In genomic region chr3:162541923-162542322, GRCh38 we compare ENCODE assay signal across 4 cellular contexts.
TF ChIP-seq lines count a peak whose summit lies in the region.

No MANE protein-coding gene starts in this region.

TF ChIP-seq in HEK293, 187 proteins besides CTCF, POLR2A, EP300 and RAD21:
- peak; percentile 61 for TF ChIP-seq PRDM1 (tag by site-specific recombination; IDR thresholded peaks at IDR 0.05)
- TF ChIP-seq ZNF366 (tag by site-specific recombination; conservative IDR thresholded peaks at IDR 0.05): peak; percentile 63
- no peak for TF ChIP-seq WT1 (tag by site-specific recombination; IDR thresholded peaks at IDR 0.05)
- TF ChIP-seq ZNF433 (tag by site-specific recombination; IDR thresholded peaks at IDR 0.05; ENCODE audit: low read depth): no peak

TF ChIP-seq in H1, 55 proteins besides CTCF, POLR2A, EP300 and RAD21:
- no peak for TF ChIP-seq CEBPB (IDR thresholded peaks at IDR 0.05; ENCODE audit: low read depth, low read length)
- TF ChIP-seq TEAD4 (IDR thresholded peaks at IDR 0.05; ENCODE audit: low read depth, low read length): no peak
- no peak for TF ChIP-seq USF2 (IDR thresholded peaks at IDR 0.05; ENCODE audit: low read length)
- no peak for TF ChIP-seq KDM1A (IDR thresholded peaks at IDR 0.05; ENCODE audit: borderline replicate concordance, low read length)
- TF ChIP-seq RFX5 (IDR thresholded peaks at IDR 0.05; ENCODE audit: borderline replicate concordance, low read depth, low read length): no peak
- TF ChIP-seq BCL11A (IDR thresholded peaks at IDR 0.05; ENCODE audit: low read depth in 2 of 2, low read length in 2 of 2): no peak
- TF ChIP-seq TAF7 (optimal IDR thresholded peaks at IDR 0.05; ENCODE audit: borderline replicate concordance, low read depth, low read length): no peak
- TF ChIP-seq SAP30 (IDR thresholded peaks at IDR 0.05; ENCODE audit: insufficient read depth, insufficient replicate concordance, low read length): no peak
- TF ChIP-seq BRCA1 (IDR thresholded peaks at IDR 0.05; ENCODE audit: low read depth, low read length): no peak
- no peak for TF ChIP-seq MAFK (IDR thresholded peaks at IDR 0.05; ENCODE audit: low read depth, low read length)

TF ChIP-seq in neural cell, 6 proteins besides CTCF, POLR2A, EP300 and RAD21:
- TF ChIP-seq REST (IDR thresholded peaks at IDR 0.05; ENCODE audit: borderline replicate concordance) (no peak), EZH2 (IDR thresholded peaks at IDR 0.05; ENCODE audit: borderline replicate concordance, insufficient read depth, low read length, poor library complexity, severe bottlenecking) (peak; percentile 4)
TF ChIP-seq in neural cell: peak in this region for 1.

TF ChIP-seq in HepG2, 621 proteins besides CTCF, POLR2A, EP300 and RAD21:
- no peak for TF ChIP-seq NFIC (IDR thresholded peaks at IDR 0.05; ENCODE audit: low read length)
- TF ChIP-seq ELF1 (CRISPR knock-in tag; IDR thresholded peaks at IDR 0.05): no peak
- TF ChIP-seq POLR2AphosphoS5 (IDR thresholded peaks at IDR 0.05; ENCODE audit: low read depth, low read length): no peak
- TF ChIP-seq PLRG1 (conservative IDR thresholded peaks at IDR 0.05): no peak
- no peak for TF ChIP-seq SMAD3 (CRISPR knock-in tag; IDR thresholded peaks at IDR 0.05)
- TF ChIP-seq TBP (CRISPR knock-in tag; IDR thresholded peaks at IDR 0.05): no peak
- TF ChIP-seq ASH2L (IDR thresholded peaks at IDR 0.05; ENCODE audit: insufficient read length, low read depth, low read length): no peak
- no peak for TF ChIP-seq GPN1 (CRISPR knock-in tag; IDR thresholded peaks at IDR 0.05; ENCODE audit: borderline replicate concordance)
- no peak for TF ChIP-seq ZUFSP (CRISPR knock-in tag; IDR thresholded peaks at IDR 0.05; ENCODE audit: borderline replicate concordance)
- no peak for TF ChIP-seq NFYB (CRISPR knock-in tag; IDR thresholded peaks at IDR 0.05)
- TF ChIP-seq MLX (CRISPR knock-in tag; IDR thresholded peaks at IDR 0.05): no peak
- no peak for TF ChIP-seq ZNF12 (CRISPR knock-in tag; IDR thresholded peaks at IDR 0.05)
- TF ChIP-seq ZNF441 (CRISPR knock-in tag; IDR thresholded peaks at IDR 0.05; ENCODE audit: borderline replicate concordance): no peak
- no peak for TF ChIP-seq SRSF9 (IDR thresholded peaks at IDR 0.05; ENCODE audit: borderline replicate concordance, insufficient read depth, low read depth, low read length, poor library complexity, severe bottlenecking)
